Comparison of ENCODE assay signal across 27 cellular contexts in genomic region chr18:69754108-69754507, GRCh38.
"Had no signal": no experiment of that assay in that cellular context is flagged by ENCODE, and none has a peak within 500 bp of the region (broad histone marks: within the 10 kb centered on the region; RNA-seq: fewer than 3 reads in every experiment).

No MANE protein-coding gene starts in this region.

- H3K27ac ChIP-seq: stomach, suprapubic skin, testis, thoracic aorta, thyroid gland, tibial artery, tibial nerve, transverse colon, upper lobe of left lung, upper lobe of right lung, uterus, vagina had no signal

- H3K4me3 ChIP-seq: stomach, suprapubic skin, testis, thoracic aorta, thyroid gland, tibial artery, tibial nerve, transverse colon, upper lobe of left lung, upper lobe of right lung, uterus, vagina had no signal

- H3K4me1 ChIP-seq: stomach, testis, thyroid gland, tibial artery, transverse colon, upper lobe of right lung, uterus, vagina had no signal

- H3K36me3 ChIP-seq: stomach, suprapubic skin, thoracic aorta, thyroid gland, tibial artery, tibial nerve, transverse colon, upper lobe of left lung, upper lobe of right lung, uterus, vagina had no signal

- FAIRE-seq: urothelium cell line had no signal

- H3K27me3 ChIP-seq: stomach, suprapubic skin, testis, thyroid gland, tibial artery, tibial nerve, transverse colon, upper lobe of left lung, upper lobe of right lung, uterus, vagina had no signal

- H3K9me3 ChIP-seq: suprapubic skin, testis, thoracic aorta, thyroid gland, tibial artery, transverse colon, upper lobe of left lung, upper lobe of right lung, uterus, vagina had no signal

- DNase-seq: stimulated activated CD4-positive, alpha-beta T cell treated with anti-CD3 and anti-CD28 coated beads, Interleukin-2, amount 100 ng/mL, for 48 hours; stimulated activated CD4-positive, alpha-beta T cell treated with anti-CD3 and anti-CD28 coated beads, Interleukin-4, amount 100 ng/mL, for 1 hour; stimulated activated CD4-positive, alpha-beta T cell treated with anti-CD3 and anti-CD28 coated beads, Interleukin-4, amount 100 ng/mL, for 24 hours; stimulated activated CD4-positive, alpha-beta T cell treated with anti-CD3 and anti-CD28 coated beads, Interleukin-4, amount 100 ng/mL, for 4 hours; stimulated activated CD8-positive, alpha-beta memory T cell treated with anti-CD3 and anti-CD28 coated beads, Interleukin-4, amount 100 ng/mL, for 48 hours; stimulated activated naive B cell treated with anti-CD40 and anti-IgM and Interleukin-4, amounts not matched to agents 10 μg/mL and 1 μg/mL and 100 μg/mL, for 72 hours; stimulated activated naive CD4-positive, alpha-beta T cell; stimulated activated naive CD4-positive, alpha-beta T cell treated with Interleukin-2 at 50 U/mL for 16 hours; stimulated activated naive CD8-positive, alpha-beta T cell treated with anti-CD3 and anti-CD28 coated beads, Interleukin-15, amount 100 ng/mL, for 72 hours; stimulated activated naive CD8-positive, alpha-beta T cell treated with anti-CD3 and anti-CD28 coated beads, Interleukin-15, Interleukin-2, amounts not matched to agents 100 U/mL and 50 U/mL, for 24 hours; stomach; substantia nigra; testis; thyroid gland; tibial artery; transverse colon; trophoblast cell; upper lobe of left lung; upper lobe of right lung; uterus had no signal

- ATAC-seq: stimulated activated effector memory CD8-positive, alpha-beta T cell treated with anti-CD3 and anti-CD28 coated beads, Interleukin-12 subunit alpha, Interleukin-12 subunit beta, amount 100 ng/mL, for 72 hours; stimulated activated memory B cell treated with anti-CD40 and anti-IgM and Interleukin-4, amounts not matched to agents 10 μg/mL and 1 μg/mL and 100 μg/mL, for 72 hours; stimulated activated naive B cell treated with anti-CD40 and anti-IgM and Interleukin-4, amounts not matched to agents 10 μg/mL and 1 μg/mL and 100 μg/mL, for 72 hours; stimulated activated naive CD8-positive, alpha-beta T cell treated with anti-CD3 and anti-CD28 coated beads, Interleukin-15, amount 100 ng/mL, for 72 hours; stimulated activated naive CD8-positive, alpha-beta T cell treated with anti-CD3 and anti-CD28 coated beads, Interleukin-15, Interleukin-2, amounts not matched to agents 100 U/mL and 50 U/mL, for 24 hours; upper lobe of right lung had no signal
